Comparison of ENCODE assay signal across 22 cellular contexts in the genomic region with DNA sequence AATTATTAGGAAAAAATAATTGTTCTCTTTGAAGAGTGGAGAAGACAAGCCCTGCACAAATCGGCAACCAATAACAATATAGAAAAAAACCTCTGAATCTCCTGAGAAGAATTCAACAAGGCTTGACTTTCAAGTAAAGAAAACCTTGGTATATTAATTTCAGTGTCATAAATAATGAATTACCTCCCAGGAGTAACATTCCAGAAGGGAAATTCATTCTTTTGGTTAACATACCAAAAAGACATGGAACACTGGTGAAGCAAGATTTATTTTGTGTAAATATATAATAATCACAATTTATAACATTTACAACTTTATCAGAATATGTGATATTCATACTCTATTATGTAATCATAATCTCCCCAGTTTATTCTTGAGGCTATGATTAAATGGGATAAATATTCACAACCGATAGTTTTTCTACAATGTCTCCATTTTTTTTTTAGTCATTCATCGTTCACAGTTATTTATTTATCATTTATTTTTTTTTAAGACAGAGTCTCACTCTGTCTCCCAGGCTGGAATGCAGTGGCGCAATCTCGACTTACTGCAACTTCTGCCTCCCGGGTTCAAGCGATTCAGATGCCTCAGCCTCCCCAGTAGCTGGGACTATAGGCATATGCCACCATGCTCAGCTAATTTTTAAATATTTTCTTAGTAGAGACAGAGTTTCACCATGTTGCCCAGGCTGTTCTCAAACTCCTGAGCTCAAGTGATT. TPM values are rescaled to one million over a fixed set of nuclear protein-coding genes. Genes with fewer than 3 reads are reported as not detected.
"Had no signal": no experiment of that assay in that cellular context is flagged by ENCODE, and none has a peak within 500 bp of the region (broad histone marks: within the 10 kb centered on the region; RNA-seq: fewer than 3 reads in every experiment).

No MANE protein-coding gene starts in this region.

- H3K4me3 ChIP-seq: coronary artery, esophagus muscularis mucosa, left lung, mucosa of descending colon, right lobe of liver, smooth muscle cell, stomach, thyroid gland had no signal

- H2AFZ ChIP-seq: parathyroid adenoma had no signal

- H3K27ac ChIP-seq: coronary artery, esophagus muscularis mucosa, left lung, neutrophil, parathyroid adenoma, right lobe of liver, stomach, thyroid gland had no signal

- H3K79me2 ChIP-seq: parathyroid adenoma had no signal

- H3K4me1 ChIP-seq: esophagus muscularis mucosa, left lung, parathyroid adenoma, right lobe of liver, stomach, thyroid gland had no signal

- H3K9ac ChIP-seq: parathyroid adenoma had no signal

- ATAC-seq: left lung; mucosa of descending colon; natural killer cell treated with Interleukin-12 subunit alpha and Interleukin-12 subunit beta and Interleukin-15 and Interleukin-18, amount 100 ng/mL, for 72 hours; right lobe of liver; stimulated activated effector memory CD8-positive, alpha-beta T cell treated with anti-CD3 and anti-CD28 coated beads, Interleukin-12 subunit alpha, Interleukin-12 subunit beta, amount 100 ng/mL, for 72 hours had no signal

- H3K4me2 ChIP-seq: smooth muscle cell had no signal

- DNase-seq: dermis blood vessel endothelial cell; effector memory CD4-positive, alpha-beta T cell; hypothalamus; immature natural killer cell; left lung; mesenchymal stem cell; naive B cell; right lobe of liver; stimulated activated CD4-positive, alpha-beta T cell treated with anti-CD3 and anti-CD28 coated beads, Interleukin-12 subunit alpha, Interleukin-12 subunit beta, amount 100 ng/mL, for 4 hours; stimulated activated CD4-positive, alpha-beta T cell treated with anti-CD3 and anti-CD28 coated beads, Interleukin-2, amount 100 ng/mL, for 24 hours; stimulated activated CD4-positive, alpha-beta T cell treated with anti-CD3 and anti-CD28 coated beads, Interleukin-4, amount 100 ng/mL, for 24 hours; stimulated activated naive CD4-positive, alpha-beta T cell treated with Interleukin-2 at 50 U/mL for 16 hours; stomach; thyroid gland had no signal

- H3K9me3 ChIP-seq: esophagus muscularis mucosa, left lung, mucosa of descending colon, neutrophil, right lobe of liver, stomach, thyroid gland had no signal

- H3K27me3 ChIP-seq: esophagus muscularis mucosa, left lung, neutrophil, right lobe of liver, stomach, thyroid gland had no signal

- H3K36me3 ChIP-seq: esophagus muscularis mucosa, left lung, neutrophil, right lobe of liver, stomach, thyroid gland had no signal

RNA-seq across cellular contexts. Expression of a gene that starts 53.0 kb away (rescaled TPM):
- polyA plus RNA-seq: immature natural killer cell had no signal
